Comparison of ENCODE assay signal across 23 cellular contexts in genomic region chrY:20735200-20735599, GRCh38. TPM values are rescaled to one million over a fixed set of nuclear protein-coding genes. Genes with fewer than 3 reads are reported as not detected.
DNase-seq lines count a peak whose midpoint lies in the region; ATAC-seq and TF ChIP-seq lines count a peak whose summit lies in the region.
"Had no signal": no experiment of that assay in that cellular context is flagged by ENCODE, and none has a peak within 500 bp of the region (broad histone marks: within the 10 kb centered on the region; RNA-seq: fewer than 3 reads in every experiment).

No MANE protein-coding gene starts in this region.

- H3K36me3 ChIP-seq in OCI-LY1 (ENCODE audit: insufficient read depth, low read length), result no peaks in the 10 kb centered on the region
- no peaks in the 10 kb centered on the region for H3K36me3 ChIP-seq in MM.1S (replicated peaks; ENCODE audit: insufficient read depth, low read length)
- H3K36me3 ChIP-seq: cardiac muscle cell, transverse colon had no signal

- H3K4me3 ChIP-seq in OCI-LY1 (ENCODE audit: low read depth, low read length, poor library complexity, severe bottlenecking) (peak overlapping the region; percentile 10), MM.1S (ENCODE audit: low read length) (no peak overlapping the region)
- H3K4me3 ChIP-seq: cardiac muscle cell, GM23248, skin epidermis, transverse colon had no signal

- H3K79me2 ChIP-seq in OCI-LY1 (ENCODE audit: insufficient read depth, low read length) (no peaks in the 10 kb centered on the region), MM.1S (ENCODE audit: low read length) (no peaks in the 10 kb centered on the region)

- H3K27me3 ChIP-seq in OCI-LY1 (ENCODE audit: insufficient read depth, low read length), result no peaks in the 10 kb centered on the region
- no peaks in the 10 kb centered on the region for H3K27me3 ChIP-seq in MM.1S (replicated peaks; ENCODE audit: insufficient read depth, low read length)
- H3K27me3 ChIP-seq: cardiac muscle cell, transverse colon had no signal

- H3K9me2 ChIP-seq in OCI-LY1 (ENCODE audit: low read depth, low read length) (no peaks in the 10 kb centered on the region), MM.1S (replicated peaks; ENCODE audit: insufficient read depth, low read length) (no peaks in the 10 kb centered on the region)

- ATAC-seq in GM19025 (IDR thresholded peaks at IDR 0.05; ENCODE audit: low read depth, unreplicated experiment) (peak; percentile 92), GM21619 (IDR thresholded peaks at IDR 0.05; ENCODE audit: unreplicated experiment) (peak; percentile 96), HG03066 (IDR thresholded peaks at IDR 0.05; ENCODE audit: low read depth, unreplicated experiment) (peak; percentile 88), left lobe of liver (no peak)
- ATAC-seq: HepG2; stimulated activated naive CD8-positive, alpha-beta T cell treated with anti-CD3 and anti-CD28 coated beads, Interleukin-15, Interleukin-2, amounts not matched to agents 100 U/mL and 50 U/mL, for 24 hours had no signal

- no peaks in the 10 kb centered on the region for H4K20me1 ChIP-seq in OCI-LY1 (ENCODE audit: insufficient read depth, low read length)
- H4K20me1 ChIP-seq in MM.1S (ENCODE audit: insufficient read depth, low read length), result no peaks in the 10 kb centered on the region

- peak overlapping the region; percentile 61 for H3K4me2 ChIP-seq in OCI-LY1 (ENCODE audit: low read length)
- no peak overlapping the region for H3K4me2 ChIP-seq in MM.1S (ENCODE audit: low read depth, low read length)

- peak overlapping the region; percentile 96 for H3K27ac ChIP-seq in OCI-LY1 (ENCODE audit: low read depth, low read length, poor library complexity, severe bottlenecking)
- H3K27ac ChIP-seq in MM.1S (ENCODE audit: low read length), result no peak overlapping the region
- H3K27ac ChIP-seq in substantia nigra (ENCODE audit: low read depth, low read length, poor library complexity, severe bottlenecking), result no peak overlapping the region
- H3K27ac ChIP-seq: cardiac muscle cell, GM23248, skin epidermis, transverse colon had no signal

- TF ChIP-seq CTCF in OCI-LY1 (IDR thresholded peaks at IDR 0.05; ENCODE audit: low read length), result no peak
- no peak for TF ChIP-seq CTCF in MM.1S (IDR thresholded peaks at IDR 0.05; ENCODE audit: low read length)

- DNase-seq in MM.1S (no peak), Ammon's horn (ENCODE audit: low spot score) (no peak), left lobe of liver (ENCODE audit: low spot score) (no peak), substantia nigra (lab: John Stamatoyannopoulos, UW) (no peak)
- DNase-seq: activated CD4-positive, CD25-positive, alpha-beta regulatory T cell treated with anti-CD3 and anti-CD28 coated beads, Interleukin-2, amount 50 U/mL, for 72 hours; activated naive CD4-positive, alpha-beta T cell treated with anti-CD3 and anti-CD28 coated beads, Interleukin-2, amount 10 ng/mL, durations not matched to agents 7 days and 5 days; activated T-cell treated with anti-CD3 and anti-CD28 coated beads, Interleukin-2, amount 50 U/mL, for 24 hours; CD4-positive, alpha-beta T cell; GM23248; NCI-H1105 treated with DMSO at 0.1 percent for 48 hours; NCI-H510A treated with DMSO at 0.1 percent for 48 hours; stimulated activated CD4-positive, alpha-beta T cell treated with anti-CD3 and anti-CD28 coated beads, Interleukin-2, amount 100 ng/mL, for 24 hours; stimulated activated naive CD8-positive, alpha-beta T cell treated with anti-CD3 and anti-CD28 coated beads, Interleukin-15, Interleukin-2, amounts not matched to agents 100 U/mL and 50 U/mL, for 24 hours; transverse colon had no signal

- H3K9ac ChIP-seq in OCI-LY1 (ENCODE audit: low read length) (peak overlapping the region; percentile 68), MM.1S (ENCODE audit: low read length) (no peak overlapping the region)
- H3K9ac ChIP-seq: GM23248 had no signal

- H3K4me1 ChIP-seq in OCI-LY1 (ENCODE audit: insufficient read depth, low read length, severe bottlenecking), result peaks cover 82% of the 10 kb centered on the region
- H3K4me1 ChIP-seq in MM.1S (ENCODE audit: low read length), result no peaks in the 10 kb centered on the region
- H3K4me1 ChIP-seq: transverse colon had no signal

- H3F3A ChIP-seq in OCI-LY1 (ENCODE audit: insufficient read depth, low read length) (no peaks in the 10 kb centered on the region), MM.1S (ENCODE audit: insufficient read depth, low read length) (no peaks in the 10 kb centered on the region)

- H2AFZ ChIP-seq in OCI-LY1 (ENCODE audit: low read length) (no peak overlapping the region), MM.1S (ENCODE audit: low read length) (no peak overlapping the region)
- H2AFZ ChIP-seq: GM23248 had no signal

- H3K9me3 ChIP-seq in OCI-LY1 (ENCODE audit: low read length) (no peaks in the 10 kb centered on the region), MM.1S (replicated peaks; ENCODE audit: insufficient read depth, low read length) (no peaks in the 10 kb centered on the region)
- H3K9me3 ChIP-seq: transverse colon had no signal

RNA-seq across cellular contexts. Expression of gene RPS4Y2, which starts 20.7 kb away (rescaled TPM):
- not detected for total RNA-seq in left lobe of liver
- total RNA-seq: cardiac muscle cell; CD4-positive, alpha-beta T cell; GM23248; HepG2; lower leg skin; mucosa of gallbladder; transverse colon had no signal
